2 cellular contexts compared by ENCODE assay signal in genomic region chr14:31421200-31421599, GRCh38.
TF ChIP-seq lines count a peak whose summit lies in the region.

No MANE protein-coding gene starts in this region.

TF ChIP-seq in SK-N-SH, 30 proteins besides CTCF, POLR2A, EP300 and RAD21 (continued from another document):
- TF ChIP-seq REST (IDR thresholded peaks at IDR 0.05; ENCODE audit: low read depth, low read length) (no peak), ELF1 (IDR thresholded peaks at IDR 0.05) (no peak), YY1 (IDR thresholded peaks at IDR 0.05; ENCODE audit: low read depth) (no peak), FOXM1 (IDR thresholded peaks at IDR 0.05; ENCODE audit: low read depth) (no peak), GABPA (IDR thresholded peaks at IDR 0.05; ENCODE audit: low read depth) (no peak), RXRA (IDR thresholded peaks at IDR 0.05; ENCODE audit: borderline replicate concordance, low read depth) (no peak), RCOR1 (IDR thresholded peaks at IDR 0.05; ENCODE audit: low read length) (no peak), POLR2AphosphoS5 (IDR thresholded peaks at IDR 0.05; ENCODE audit: low read depth, low read length) (no peak), CHD2 (IDR thresholded peaks at IDR 0.05; ENCODE audit: low read length, partially characterized antibody) (no peak), ZBTB33 (IDR thresholded peaks at IDR 0.05; ENCODE audit: borderline replicate concordance, low read depth) (no peak), MEF2A (IDR thresholded peaks at IDR 0.05; ENCODE audit: borderline replicate concordance, low read depth) (no peak), RFX5 (IDR thresholded peaks at IDR 0.05; ENCODE audit: low read length) (no peak), GATA2 (CRISPR knock-in tag; IDR thresholded peaks at IDR 0.05) (no peak)

TF ChIP-seq in SK-N-SH treated with all-trans-retinoic acid at 6 μM for 48 hours, 23 proteins besides CTCF, POLR2A, EP300 and RAD21 (continued from another document):
- TF ChIP-seq TSHZ2 (CRISPR knock-in tag; IDR thresholded peaks at IDR 0.05) (no peak), ISL1 (CRISPR knock-in tag; IDR thresholded peaks at IDR 0.05) (no peak), ZNF565 (CRISPR knock-in tag; conservative IDR thresholded peaks at IDR 0.05; ENCODE audit: low read depth) (no peak), PPARA (CRISPR knock-in tag; IDR thresholded peaks at IDR 0.05; ENCODE audit: borderline replicate concordance) (no peak), ZC3H10 (CRISPR knock-in tag; IDR thresholded peaks at IDR 0.05) (no peak), ZNF70 (CRISPR knock-in tag; IDR thresholded peaks at IDR 0.05) (no peak), ZFP30 (CRISPR knock-in tag; IDR thresholded peaks at IDR 0.05) (no peak), BACH2 (CRISPR knock-in tag; IDR thresholded peaks at IDR 0.05; ENCODE audit: borderline replicate concordance) (no peak), PATZ1 (CRISPR knock-in tag; IDR thresholded peaks at IDR 0.05; ENCODE audit: borderline replicate concordance) (no peak), TCF4 (CRISPR knock-in tag; IDR thresholded peaks at IDR 0.05; ENCODE audit: borderline replicate concordance) (no peak), ARNTL (CRISPR knock-in tag; IDR thresholded peaks at IDR 0.05; ENCODE audit: borderline replicate concordance, low read depth) (no peak), CREB5 (CRISPR knock-in tag; IDR thresholded peaks at IDR 0.05; ENCODE audit: low read depth) (no peak), SNAI2 (CRISPR knock-in tag; IDR thresholded peaks at IDR 0.05) (no peak)
